ENCODE assay signal across 18 cellular contexts in the genomic region with DNA sequence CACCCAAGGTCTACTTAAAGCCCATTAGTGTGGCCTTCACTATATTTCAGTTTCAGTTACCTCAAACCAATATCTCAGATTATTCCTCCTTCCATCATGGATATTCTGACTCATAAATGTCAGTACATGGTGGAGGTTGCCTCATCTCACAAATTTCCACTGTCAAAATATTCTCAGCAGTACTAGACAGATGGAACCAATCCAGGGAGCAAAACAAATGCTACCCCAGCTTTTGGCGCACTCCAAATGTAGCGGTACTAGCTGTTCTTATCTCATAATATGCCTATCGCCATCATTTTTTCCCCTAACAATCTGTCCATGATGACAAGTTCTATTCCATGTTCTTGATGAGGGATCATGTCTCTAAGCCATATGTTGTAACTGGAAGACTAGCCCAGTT.
DNase-seq lines count a peak whose midpoint lies in the region; ATAC-seq and TF ChIP-seq lines count a peak whose summit lies in the region.
"Had no signal": no experiment of that assay in that cellular context is flagged by ENCODE, and none has a peak within 500 bp of the region (broad histone marks: within the 10 kb centered on the region; RNA-seq: fewer than 3 reads in every experiment).

No MANE protein-coding gene starts in this region.

- no peak overlapping the region for H3K9ac ChIP-seq in SK-N-SH

- TF ChIP-seq RAD21 in SK-N-SH (IDR thresholded peaks at IDR 0.05; ENCODE audit: low read length) = no peak

- no peaks in the 10 kb centered on the region for H3K4me1 ChIP-seq in foreskin keratinocyte
- H3K4me1 ChIP-seq in SK-N-SH (ENCODE audit: control insufficient read depth in 1 of 2, insufficient read depth in 2 of 2, low read depth in 1 of 2, low read length in 1 of 2) = no peaks in the 10 kb centered on the region
- H3K4me1 ChIP-seq: A549, BE2C, SJSA1 had no signal

- WGBS in SK-N-SH (ENCODE audit: low lambda C conversion rate) = 86% methylated on average over 3 of the region's 3 CpGs

- ATAC-seq in foreskin keratinocyte = peak; percentile 14
- ATAC-seq: A549, GM12878 had no signal

- no peaks in the 10 kb centered on the region for H3K27me3 Mint-ChIP-seq in activated T-cell treated with anti-CD3 and anti-CD28 coated beads, Interleukin-2, amount 50 U/mL, for 24 hours

- H3K36me3 Mint-ChIP-seq in activated T-cell treated with anti-CD3 and anti-CD28 coated beads, Interleukin-2, amount 50 U/mL, for 24 hours (ENCODE audit: low read depth) = no peaks in the 10 kb centered on the region

- H3K36me3 ChIP-seq in SK-N-SH (replicated peaks in 1 of 2; ENCODE audit: control insufficient read depth in 1 of 2, insufficient read depth in 2 of 2, low read length in 1 of 2) = no peaks in the 10 kb centered on the region
- H3K36me3 ChIP-seq: BE2C, SJSA1 had no signal

- H3K27me3 ChIP-seq in foreskin keratinocyte (no peaks in the 10 kb centered on the region), SK-N-SH (ENCODE audit: insufficient read depth) (no peaks in the 10 kb centered on the region)
- H3K27me3 ChIP-seq: BE2C, SJSA1 had no signal

- no peaks in the 10 kb centered on the region for H3K4me1 Mint-ChIP-seq in activated T-cell treated with anti-CD3 and anti-CD28 coated beads, Interleukin-2, amount 50 U/mL, for 24 hours (ENCODE audit: low read depth)

- no peak overlapping the region for H3K4me3 ChIP-seq in SK-N-SH (ENCODE audit: low read depth in 2 of 2, low read length in 1 of 2)
- H3K4me3 ChIP-seq: A549, GM12878, SJSA1 had no signal

- no peak overlapping the region for H2AFZ ChIP-seq in SK-N-SH (ENCODE audit: low read depth)

- H3K4me2 ChIP-seq in SK-N-SH = no peak overlapping the region
- H3K4me2 ChIP-seq: A549 had no signal

- H3K9me3 ChIP-seq in SK-N-SH = no peaks in the 10 kb centered on the region
- H3K9me3 ChIP-seq: BE2C had no signal

- H3K27ac ChIP-seq in foreskin keratinocyte (no peak overlapping the region), SK-N-SH (ENCODE audit: low read depth in 2 of 2, low read length in 1 of 2) (no peak overlapping the region)
- H3K27ac ChIP-seq: A549, SJSA1 had no signal

- H3K9me3 Mint-ChIP-seq in activated T-cell treated with anti-CD3 and anti-CD28 coated beads, Interleukin-2, amount 50 U/mL, for 24 hours = peaks cover 12% of the 10 kb centered on the region

- POLR2A ChIA-PET in SK-N-SH (lab: Yijun Ruan, JAX) = no interaction called here

- H4K20me1 ChIP-seq in SK-N-SH (ENCODE audit: insufficient read depth) = no peaks in the 10 kb centered on the region

- no peaks in the 10 kb centered on the region for H3K79me2 ChIP-seq in SK-N-SH (ENCODE audit: insufficient read depth)

- no peak for TF ChIP-seq CTCF in foreskin keratinocyte (conservative IDR thresholded peaks at IDR 0.05)
- no peak for TF ChIP-seq CTCF in SK-N-SH (IDR thresholded peaks at IDR 0.05)

- DNase-seq in Ammon's horn (ENCODE audit: low spot score) (peak; percentile 65), G401 (ENCODE audit: low spot score) (peak; percentile 80), NCI-H524 treated with DMSO at 0.1 percent for 48 hours (lab: John Stamatoyannopoulos, UW) (peak; percentile 100), foreskin keratinocyte (peak in 1 of 2 donors; percentile 3), DMS79 (lab: John Stamatoyannopoulos, UW) (no peak), SK-N-SH (no peak), HK-2 (ENCODE audit: unreplicated experiment) (no peak)
- no peak for DNase-seq in activated T-cell treated with anti-CD3 and anti-CD28 coated beads, Interleukin-2, amount 50 U/mL, for 24 hours
- DNase-seq: BE2C, DMS79 treated with DMSO at 0.1 percent for 48 hours, H7, NCI-H1092, NCI-H1436, NCI-H2029, NCI-H748 treated with DMSO at 0.1 percent for 48 hours had no signal

- CTCF ChIA-PET in SK-N-SH (lab: Yijun Ruan, JAX) = no interaction called here

- H3K27ac Mint-ChIP-seq in activated T-cell treated with anti-CD3 and anti-CD28 coated beads, Interleukin-2, amount 50 U/mL, for 24 hours = no peak overlapping the region

- H3F3A ChIP-seq in SK-N-SH (replicated peaks; ENCODE audit: insufficient read depth) = no peaks in the 10 kb centered on the region

- no peak for TF ChIP-seq EP300 in SK-N-SH (IDR thresholded peaks at IDR 0.05; ENCODE audit: borderline replicate concordance in 1 of 2, low read depth in 1 of 2, low read length in 1 of 2)

- H3K9me2 ChIP-seq in SK-N-SH = no peaks in the 10 kb centered on the region

- no peak overlapping the region for H3K4me3 Mint-ChIP-seq in activated T-cell treated with anti-CD3 and anti-CD28 coated beads, Interleukin-2, amount 50 U/mL, for 24 hours

- in situ Hi-C loops in G401 (cut with HindIII; ENCODE audit: low sequenced_read_pairs) = no loop called here

TF ChIP-seq in SK-N-SH, 30 proteins besides CTCF, POLR2A, EP300 and RAD21:
- TF ChIP-seq, protein P1, sequence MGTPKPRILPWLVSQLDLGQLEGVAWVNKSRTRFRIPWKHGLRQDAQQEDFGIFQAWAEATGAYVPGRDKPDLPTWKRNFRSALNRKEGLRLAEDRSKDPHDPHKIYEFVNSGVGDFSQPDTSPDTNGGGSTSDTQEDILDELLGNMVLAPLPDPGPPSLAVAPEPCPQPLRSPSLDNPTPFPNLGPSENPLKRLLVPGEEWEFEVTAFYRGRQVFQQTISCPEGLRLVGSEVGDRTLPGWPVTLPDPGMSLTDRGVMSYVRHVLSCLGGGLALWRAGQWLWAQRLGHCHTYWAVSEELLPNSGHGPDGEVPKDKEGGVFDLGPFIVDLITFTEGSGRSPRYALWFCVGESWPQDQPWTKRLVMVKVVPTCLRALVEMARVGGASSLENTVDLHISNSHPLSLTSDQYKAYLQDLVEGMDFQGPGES (IDR thresholded peaks at IDR 0.05; ENCODE audit: low read depth, low read length) = no peak
- TF ChIP-seq SIN3A (IDR thresholded peaks at IDR 0.05; ENCODE audit: borderline replicate concordance, low read depth, low read length) (no peak), GABPA (IDR thresholded peaks at IDR 0.05; ENCODE audit: low read depth) (no peak), MEF2A (IDR thresholded peaks at IDR 0.05; ENCODE audit: borderline replicate concordance, low read depth) (no peak), TCF12 (IDR thresholded peaks at IDR 0.05) (no peak), FOXM1 (IDR thresholded peaks at IDR 0.05; ENCODE audit: low read depth) (no peak), EZH2phosphoT487 (IDR thresholded peaks at IDR 0.05; ENCODE audit: borderline replicate concordance, low read depth) (no peak), NRF1 (IDR thresholded peaks at IDR 0.05; ENCODE audit: low read depth, low read length) (no peak), RXRA (IDR thresholded peaks at IDR 0.05; ENCODE audit: borderline replicate concordance, low read depth) (no peak), CHD2 (IDR thresholded peaks at IDR 0.05; ENCODE audit: low read length, partially characterized antibody) (no peak)
- TF ChIP-seq, protein P2, sequence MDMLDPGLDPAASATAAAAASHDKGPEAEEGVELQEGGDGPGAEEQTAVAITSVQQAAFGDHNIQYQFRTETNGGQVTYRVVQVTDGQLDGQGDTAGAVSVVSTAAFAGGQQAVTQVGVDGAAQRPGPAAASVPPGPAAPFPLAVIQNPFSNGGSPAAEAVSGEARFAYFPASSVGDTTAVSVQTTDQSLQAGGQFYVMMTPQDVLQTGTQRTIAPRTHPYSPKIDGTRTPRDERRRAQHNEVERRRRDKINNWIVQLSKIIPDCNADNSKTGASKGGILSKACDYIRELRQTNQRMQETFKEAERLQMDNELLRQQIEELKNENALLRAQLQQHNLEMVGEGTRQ (IDR thresholded peaks at IDR 0.05; ENCODE audit: borderline replicate concordance, low read depth, low read length) = no peak

Comparison
In these comparisons a context has a peak if more than half of its experiments do, and no peak if none do; other contexts are left out.
1. DNase-seq: peak in Ammon's horn (single experiment), G401 (single experiment) and NCI-H524 treated with DMSO at 0.1 percent for 48 hours (single experiment); none in DMS79 (single experiment), SK-N-SH (single experiment), activated T-cell treated with anti-CD3 and anti-CD28 coated beads, Interleukin-2, amount 50 U/mL, for 24 hours (single experiment) and HK-2 (single experiment).